ENCODE assay signal across 1 cellular context in genomic region chr19:16301999-16302694, GRCh38.
TF ChIP-seq lines count a peak whose summit lies in the region.

No MANE protein-coding gene starts in this region.

TF ChIP-seq in A549, 52 proteins besides CTCF, POLR2A, EP300 and RAD21 (continued from another document):
- TF ChIP-seq ELK1 (IDR thresholded peaks at IDR 0.05; ENCODE audit: low read depth, low read length) (no peak), ZSCAN20 (CRISPR knock-in tag; IDR thresholded peaks at IDR 0.05) (no peak), HEYL (CRISPR knock-in tag; IDR thresholded peaks at IDR 0.05) (no peak), HMGXB4 (CRISPR knock-in tag; IDR thresholded peaks at IDR 0.05; ENCODE audit: borderline replicate concordance) (no peak), NR3C1 (IDR thresholded peaks at IDR 0.05) (no peak)
TF ChIP-seq in A549: peak in this region for 2.
